10 cellular contexts compared by ENCODE assay signal in genomic region chr17:42653179-42654124, GRCh38. TPM values are rescaled to one million over a fixed set of nuclear protein-coding genes. Genes with fewer than 3 reads are reported as not detected.
DNase-seq lines count a peak whose midpoint lies in the region; ATAC-seq and TF ChIP-seq lines count a peak whose summit lies in the region.
"Had no signal": no experiment of that assay in that cellular context is flagged by ENCODE, and none has a peak within 500 bp of the region (broad histone marks: within the 10 kb centered on the region; RNA-seq: fewer than 3 reads in every experiment).

No MANE protein-coding gene starts in this region.

- H3K9me3 ChIP-seq in IMR-90 (ENCODE audit: control insufficient read depth, insufficient read depth, low read length) (no peaks in the 10 kb centered on the region), colonic mucosa (no peaks in the 10 kb centered on the region), subcutaneous abdominal adipose tissue (ENCODE audit: control insufficient read depth in 5 of 5, low read length in 5 of 5) (no peaks in the 10 kb centered on the region)

- peak overlapping the region; percentile 69; the same call in 1 of the 2 replicates for H4K5ac ChIP-seq in IMR-90 (ENCODE audit: low read depth, low read length)

- H3K18ac ChIP-seq in IMR-90 (ENCODE audit: low read depth, low read length): no peak overlapping the region; the same call in 1 of the 2 replicates

- H2BK20ac ChIP-seq in IMR-90 (ENCODE audit: low read depth, low read length): no peak overlapping the region

- no peak for TF ChIP-seq POLR2A in IMR-90 (IDR thresholded peaks at IDR 0.05; ENCODE audit: low read depth, low read length)

- peaks cover 16% of the 10 kb centered on the region for H3K27me3 ChIP-seq in IMR-90 (ENCODE audit: control insufficient read depth, insufficient read depth, low read length)
- H3K27me3 ChIP-seq in colonic mucosa: no peaks in the 10 kb centered on the region
- no peaks in the 10 kb centered on the region for H3K27me3 ChIP-seq in subcutaneous abdominal adipose tissue (ENCODE audit: control insufficient read depth in 5 of 5, insufficient read depth in 4 of 5, low read length in 5 of 5)

- no peak overlapping the region for H2AK5ac ChIP-seq in IMR-90 (ENCODE audit: low read depth, low read length)

- H2AFZ ChIP-seq in IMR-90 (replicated peaks; ENCODE audit: low read length, poor library complexity): peak overlapping the region; percentile 74

- peak overlapping the region; percentile 48 for H3K4me2 ChIP-seq in IMR-90 (ENCODE audit: low read depth, low read length)

- peak overlapping the region; percentile 12 for H2AK9ac ChIP-seq in IMR-90 (replicated peaks; ENCODE audit: low read depth, low read length, poor library complexity)

- H3K14ac ChIP-seq in IMR-90 (replicated peaks; ENCODE audit: low read depth, low read length): no peak overlapping the region

- H3K4me3 ChIP-seq in IMR-90 (ENCODE audit: insufficient read depth, low read depth, low read length) (no peak overlapping the region), colonic mucosa (peak overlapping the region; percentile 15), subcutaneous abdominal adipose tissue (ENCODE audit: low read depth in 1 of 5, low read length in 5 of 5) (peak overlapping the region; percentile 56 to 75 (median 62))
- H3K4me3 ChIP-seq: HAP-1 had no signal

- TF ChIP-seq CTCF in IMR-90 (conservative IDR thresholded peaks at IDR 0.05; ENCODE audit: low read depth, low read length) (no peak), colonic mucosa (IDR thresholded peaks at IDR 0.05) (no peak)

- H3K9ac ChIP-seq in IMR-90 (ENCODE audit: low read depth, low read length) (peak overlapping the region; percentile 25; the same call in 1 of the 2 replicates), colonic mucosa (ENCODE audit: low read depth in 2 of 2, low read length in 2 of 2) (peak overlapping the region; percentile 9 to 43), subcutaneous abdominal adipose tissue (ENCODE audit: low read length in 5 of 5) (peak overlapping the region; percentile 62 to 89 (median 75))

- H3K4me1 ChIP-seq in IMR-90 (ENCODE audit: control insufficient read depth, insufficient read depth, low read length): peaks cover 3% of the 10 kb centered on the region; the same call in 1 of the 2 replicates
- no peaks in the 10 kb centered on the region for H3K4me1 ChIP-seq in colonic mucosa
- H3K4me1 ChIP-seq in subcutaneous abdominal adipose tissue (ENCODE audit: control insufficient read depth in 5 of 5, insufficient read depth in 5 of 5, low read length in 5 of 5): peaks cover 0 to 16% (median 14%) of the 10 kb centered on the region in 5 donors
- H3K4me1 ChIP-seq: HAP-1 had no signal

- H3K27ac ChIP-seq in IMR-90 (ENCODE audit: insufficient read depth, low read length) (no peak overlapping the region), colonic mucosa (peak overlapping the region; percentile 22), subcutaneous abdominal adipose tissue (ENCODE audit: low read depth, low read length) (peak overlapping the region; percentile 92)

- 0 out of 2 replicates have a peak overlapping the region, but pooled peaks have one; percentile 0 for H3K4ac ChIP-seq in IMR-90 (ENCODE audit: low read depth, low read length)

- no peaks in the 10 kb centered on the region for H4K20me1 ChIP-seq in IMR-90 (ENCODE audit: insufficient read depth, low read length)

- H3K9me1 ChIP-seq in IMR-90 (ENCODE audit: insufficient read depth, low read length): no peaks in the 10 kb centered on the region

- dilution Hi-C loops in IMR-90 (cut with HindIII; ENCODE audit: low sequenced_read_pairs, unreplicated experiment): no loop called here

- CTCF ChIA-PET in IMR-90 (lab: Yijun Ruan, JAX): interaction anchor here (0.6 kb wide), 1 partner anchor 139 kb away, joined by 6 read pairs; no protein-coding TSS in a partner anchor

- H2BK120ac ChIP-seq in IMR-90 (ENCODE audit: low read depth, low read length): no peak overlapping the region

- no peaks in the 10 kb centered on the region for H3K79me1 ChIP-seq in IMR-90 (ENCODE audit: low read depth in 1 of 2, low read length in 2 of 2)

- no peak overlapping the region for H2BK5ac ChIP-seq in IMR-90 (ENCODE audit: low read depth, low read length, poor library complexity, severe bottlenecking)

- H2BK15ac ChIP-seq in IMR-90 (ENCODE audit: low read depth, low read length): no peak overlapping the region

- in situ Hi-C loops in IMR-90 (cut with MboI; ENCODE audit: low sequenced_read_pairs): no loop called here

- no peak overlapping the region for H3K56ac ChIP-seq in IMR-90 (ENCODE audit: extremely low read depth, insufficient read depth, low read length)

- H4K8ac ChIP-seq in IMR-90 (ENCODE audit: low read depth in 2 of 2, low read length in 2 of 2): peak overlapping the region in 1 of 2 experiments; percentile 76; a peak in 1 of 4 replicates

- WGBS in IMR-90 (ENCODE audit: extremely low coverage in 2 of 2, insufficient read length in 1 of 2), 2 experiments: 5% methylated on average over 9 of the region's 42 CpGs; no CpG with 5 or more reads in 1 of the 2 experiments

- no peak overlapping the region for H4K91ac ChIP-seq in IMR-90 (ENCODE audit: insufficient read depth, low read depth, low read length)

- BruUV-seq in IMR-90 (replicated peaks; lab: Mats Ljungman, UMichigan): no TSS peak

- H3K36me3 ChIP-seq in IMR-90 (ENCODE audit: control insufficient read depth, insufficient read depth, low read length) (no peaks in the 10 kb centered on the region), colonic mucosa (no peaks in the 10 kb centered on the region), subcutaneous abdominal adipose tissue (ENCODE audit: control insufficient read depth in 5 of 5, insufficient read depth in 5 of 5, low read length in 5 of 5) (no peaks in the 10 kb centered on the region)
- H3K36me3 ChIP-seq: HAP-1 had no signal

- POLR2A ChIA-PET in IMR-90 (lab: Charles Lee; ENCODE audit: unreplicated experiment): interaction anchor here (0.6 kb wide), 1 partner anchor 917 kb away, joined by 3 read pairs; no protein-coding TSS in a partner anchor

- intact Hi-C loops in IMR-90 (cut with micrococcal nuclease) (no loop called here), colonic mucosa (cut with DNase I) (no loop called here), left colon (cut with DNase I, micrococcal nuclease) (no loop called here)

- no peak overlapping the region for H3K23ac ChIP-seq in IMR-90 (ENCODE audit: low read depth, low read length)

- DNase-seq in IMR-90 (peak; percentile 54), colonic mucosa (peak; percentile 54), left colon (no peak), COR-L47 (lab: John Stamatoyannopoulos, UW) (no peak), NCI-H446 (lab: John Stamatoyannopoulos, UW) (no peak), NCI-H345 (lab: John Stamatoyannopoulos, UW) (no peak)
- DNase-seq: T-cell had no signal

- ATAC-seq in IMR-90 (ENCODE audit: low read depth) (peak; percentile 60), left colon (peak; percentile 28), GM18511 (IDR thresholded peaks at IDR 0.05; ENCODE audit: unreplicated experiment) (no peak)
- ATAC-seq: T-cell had no signal

- no peak for TF ChIP-seq RAD21 in IMR-90 (IDR thresholded peaks at IDR 0.05; ENCODE audit: low read length)

TF ChIP-seq in IMR-90, 13 proteins besides CTCF, POLR2A, EP300 and RAD21 (continues in another document):
- TF ChIP-seq MAFK (IDR thresholded peaks at IDR 0.05; ENCODE audit: low read depth, low read length) (no peak), CHD1 (IDR thresholded peaks at IDR 0.05; ENCODE audit: low read depth, low read length) (no peak), FOS (IDR thresholded peaks at IDR 0.05; ENCODE audit: low read depth, low read length) (no peak), SMC3 (IDR thresholded peaks at IDR 0.05; ENCODE audit: low read depth, low read length) (no peak), ELK1 (IDR thresholded peaks at IDR 0.05; ENCODE audit: borderline replicate concordance, low read depth, low read length) (no peak)

RNA-seq across cellular contexts. Expression of gene TUBG2, which starts 5.6 kb away (rescaled TPM):
- total RNA-seq in IMR-90 (2012; rRNA removed) (3.3 and 3.6 TPM in 2 replicates), colonic mucosa (1 to 10 TPM; 5.6 to 7.7 TPM), left colon (1 to 10 TPM; 4.4 to 7.7 TPM)
- 19.4 and 24.6 TPM in 2 replicates for polyA plus RNA-seq in IMR-90 (2012; rRNA removed)
- polyA plus RNA-seq in IMR-90 (2012; cell fraction: cytosol; rRNA removed): 12.0 and 21.3 TPM in 2 replicates
- 102 and 132 TPM in 2 replicates for polyA plus RNA-seq in IMR-90 (2012; cell fraction: nucleus; rRNA removed; ENCODE audit: low replicate concordance)

RNA-seq across cellular contexts. Expression of gene PLEKHH3, which starts 23.3 kb away (rescaled TPM):
- 2.5 and 2.9 TPM in 2 replicates for total RNA-seq in IMR-90 (2012; rRNA removed)
- polyA plus RNA-seq in IMR-90 (2012; rRNA removed): 10.5 and 13.2 TPM in 2 replicates
- 10.2 and 13.4 TPM in 2 replicates for polyA plus RNA-seq in IMR-90 (2012; cell fraction: cytosol; rRNA removed)
- polyA plus RNA-seq in IMR-90 (2012; cell fraction: nucleus; rRNA removed; ENCODE audit: low replicate concordance): 19.1 and 48.9 TPM in 2 replicates
- total RNA-seq in colonic mucosa: 10 to 100 TPM; 14.6 to 17.6 TPM
- total RNA-seq in left colon: 10 to 100 TPM; 15.0 to 16.6 TPM

RNA-seq across cellular contexts. Expression of gene CCR10, which starts 28.2 kb away (rescaled TPM):
- total RNA-seq in IMR-90 (2012; rRNA removed) (0.36 and 0.56 TPM in 2 replicates), colonic mucosa (under 1 TPM; 0.56 to 0.86 TPM), left colon (1 to 10 TPM in 1 of 2 donors, under 1 TPM in 1; 0.58 to 2.4 TPM)
- polyA plus RNA-seq in IMR-90 (2012; rRNA removed): 2.4 and 3.0 TPM in 2 replicates
- 2.4 and 5.9 TPM in 2 replicates for polyA plus RNA-seq in IMR-90 (2012; cell fraction: cytosol; rRNA removed)
- polyA plus RNA-seq in IMR-90 (2012; cell fraction: nucleus; rRNA removed; ENCODE audit: low replicate concordance): 6.1 and 16.6 TPM in 2 replicates

RNA-seq across cellular contexts. Expression of gene CNTNAP1, which starts 28.9 kb away (rescaled TPM):
- total RNA-seq in IMR-90 (2012; rRNA removed): 10.6 and 12.2 TPM in 2 replicates
- 72.2 and 77.0 TPM in 2 replicates for polyA plus RNA-seq in IMR-90 (2012; rRNA removed)
- 58.1 and 68.2 TPM in 2 replicates for polyA plus RNA-seq in IMR-90 (2012; cell fraction: cytosol; rRNA removed)
- polyA plus RNA-seq in IMR-90 (2012; cell fraction: nucleus; rRNA removed; ENCODE audit: low replicate concordance): 165 and 241 TPM in 2 replicates
- total RNA-seq in colonic mucosa: 1 to 10 TPM; 1.5 to 5.0 TPM
- total RNA-seq in left colon: 1 to 10 TPM; 1.2 to 4.6 TPM

RNA-seq across cellular contexts. Expression of gene TUBG1, which starts 44.0 kb away (rescaled TPM):
- total RNA-seq in IMR-90 (2012; rRNA removed) (38.9 and 42.5 TPM in 2 replicates), colonic mucosa (10 to 100 TPM; 32.3 to 86.9 TPM), left colon (10 to 100 TPM; 24.3 to 39.7 TPM)
- polyA plus RNA-seq in IMR-90 (2012; rRNA removed): 93.8 and 94.5 TPM in 2 replicates
- polyA plus RNA-seq in IMR-90 (2012; cell fraction: cytosol; rRNA removed): 39.9 and 84.1 TPM in 2 replicates
- polyA plus RNA-seq in IMR-90 (2012; cell fraction: nucleus; rRNA removed; ENCODE audit: low replicate concordance): 47.0 and 75.2 TPM in 2 replicates

Comparison
In these comparisons a context has a peak if more than half of its experiments do, and no peak if none do; other contexts are left out.
1. DNase-seq: peak in IMR-90 (single experiment) and colonic mucosa (single experiment); none in left colon (0 of 2), COR-L47 (single experiment), NCI-H446 (0 of 2) and NCI-H345 (single experiment).
2. H3K9ac ChIP-seq: peak in every context shown above with its lines; median percentile 75 in subcutaneous abdominal adipose tissue; 26 in colonic mucosa; 25 in IMR-90.